In the genomic region with DNA sequence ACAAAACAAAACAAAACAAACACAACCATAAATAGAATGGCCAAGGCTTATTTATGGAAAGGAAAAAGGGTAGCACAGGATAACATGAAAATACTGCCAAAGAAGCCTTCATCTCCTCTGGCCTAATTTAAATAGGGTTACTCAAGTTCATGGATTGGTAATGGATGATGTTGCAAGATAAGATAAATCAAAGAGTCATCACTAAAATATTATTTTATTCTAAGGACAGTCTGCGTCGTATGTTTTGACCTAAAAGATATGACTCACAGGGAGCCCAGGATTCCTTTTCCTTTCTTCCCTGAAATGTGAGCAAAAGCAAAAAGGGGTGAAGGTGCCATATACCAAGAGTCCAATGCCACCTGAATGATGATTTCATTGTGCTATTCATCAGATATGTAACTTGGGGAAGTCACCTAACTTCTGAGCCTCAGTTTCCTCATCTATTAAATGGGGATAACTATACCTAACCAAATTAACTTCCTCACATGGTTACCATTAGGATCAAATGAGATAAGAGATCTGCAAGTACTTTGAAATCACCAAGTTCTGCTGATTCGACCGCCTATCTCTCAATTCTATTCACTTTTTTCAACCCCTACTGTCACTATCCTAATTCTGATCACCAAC, we compare ENCODE assay signal across 13 cellular contexts.
DNase-seq lines count a peak whose midpoint lies in the region; ATAC-seq, FAIRE-seq and TF ChIP-seq lines count a peak whose summit lies in the region.
"Had no signal": no experiment of that assay in that cellular context is flagged by ENCODE, and none has a peak within 500 bp of the region (broad histone marks: within the 10 kb centered on the region; RNA-seq: fewer than 3 reads in every experiment).

No MANE protein-coding gene starts in this region.

- H3K79me2 ChIP-seq in GM23338 (replicated peaks; ENCODE audit: insufficient read depth), result no peaks in the 10 kb centered on the region
- no peaks in the 10 kb centered on the region for H3K79me2 ChIP-seq in keratinocyte (ENCODE audit: control insufficient read depth, insufficient read depth, low read length)

- no peak for ATAC-seq in GM23338
- ATAC-seq in thoracic aorta (ENCODE audit: insufficient number of reproducible peaks, low FRiP score, low read depth), result peak; percentile 55
- ATAC-seq in CD4-positive, alpha-beta T cell (ENCODE audit: poor library complexity), result no peak
- ATAC-seq: left ventricle myocardium superior had no signal

- H3K27me3 Mint-ChIP-seq in GM23338 (ENCODE audit: insufficient read depth, low read depth, poor library complexity) (no peaks in the 10 kb centered on the region), progenitor cell of endocrine pancreas (peaks cover 8% of the 10 kb centered on the region)
- no peaks in the 10 kb centered on the region for H3K27me3 Mint-ChIP-seq in CD4-positive, alpha-beta T cell

- FAIRE-seq in keratinocyte (lab: Jason Lieb, UNC), result no peak

- no peaks in the 10 kb centered on the region for H4K20me1 ChIP-seq in GM23338 (replicated peaks; ENCODE audit: insufficient read depth)
- H4K20me1 ChIP-seq in keratinocyte (ENCODE audit: control insufficient read depth, extremely low read depth, insufficient read depth, low read length), result no peaks in the 10 kb centered on the region

- POLR2A ChIA-PET in CD4-positive, alpha-beta T cell (lab: Charles Lee), result no interaction called here

- H3K9me2 ChIP-seq in GM23338 (ENCODE audit: insufficient read depth), result no peaks in the 10 kb centered on the region

- H3K27ac Mint-ChIP-seq in GM23338, result peak overlapping the region; percentile 68
- no peak overlapping the region for H3K27ac Mint-ChIP-seq in progenitor cell of endocrine pancreas
- H3K27ac Mint-ChIP-seq in CD4-positive, alpha-beta T cell, result no peak overlapping the region
- H3K27ac Mint-ChIP-seq: activated T-helper 1 cell treated with anti-CD3 and anti-CD28 coated beads, Interleukin-12 subunit alpha, Interleukin-12 subunit beta, Interleukin-2, Interleukin-4 antibody, amounts not matched to agents 30 ng/mL and 10 ng/mL and 1 ng/mL, durations not matched to agents 14 hours and 24 hours and 36 hours had no signal

- H3F3A ChIP-seq in GM23338 (replicated peaks; ENCODE audit: low read depth), result no peaks in the 10 kb centered on the region

- H3K4me3 Mint-ChIP-seq in GM23338, result no peak overlapping the region
- H3K4me3 Mint-ChIP-seq in progenitor cell of endocrine pancreas (ENCODE audit: low read depth), result no peak overlapping the region
- H3K4me3 Mint-ChIP-seq in CD4-positive, alpha-beta T cell, result no peak overlapping the region
- H3K4me3 Mint-ChIP-seq: activated T-helper 1 cell treated with anti-CD3 and anti-CD28 coated beads, Interleukin-12 subunit alpha, Interleukin-12 subunit beta, Interleukin-2, Interleukin-4 antibody, amounts not matched to agents 30 ng/mL and 10 ng/mL and 1 ng/mL, durations not matched to agents 14 hours and 24 hours and 36 hours had no signal

- TF ChIP-seq CTCF in GM23338 (conservative IDR thresholded peaks at IDR 0.05; ENCODE audit: low read depth in 2 of 2), result no peak
- TF ChIP-seq CTCF in keratinocyte (optimal IDR thresholded peaks at IDR 0.05 in 1 of 3, IDR thresholded peaks at IDR 0.05 in 1 of 3, conservative IDR thresholded peaks at IDR 0.05 in 1 of 3; ENCODE audit: extremely low read depth in 1 of 3, insufficient read depth in 2 of 3, low read length in 3 of 3), result no peak
- TF ChIP-seq CTCF in thoracic aorta (IDR thresholded peaks at IDR 0.05), result no peak
- TF ChIP-seq CTCF in progenitor cell of endocrine pancreas (IDR thresholded peaks at IDR 0.05; ENCODE audit: unreplicated experiment), result no peak
- TF ChIP-seq CTCF in CD4-positive, alpha-beta T cell (IDR thresholded peaks at IDR 0.05), result no peak

- DNase-seq in GM23338 (ENCODE audit: low spot score) (no peak), amniotic epithelial cell (ENCODE audit: low read depth) (peak; percentile 91), keratinocyte (ENCODE audit: low read depth, low spot score) (no peak), thoracic aorta (ENCODE audit: low spot score) (no peak), progenitor cell of endocrine pancreas (ENCODE audit: low spot score, unreplicated experiment) (no peak), cerebellar cortex (ENCODE audit: low spot score) (no peak)
- no peak for DNase-seq in stimulated activated CD4-positive, alpha-beta T cell treated with anti-CD3 and anti-CD28 coated beads, Interleukin-4, amount 100 ng/mL, for 4 hours
- no peak for DNase-seq in CD4-positive, alpha-beta T cell
- DNase-seq: DMS79, KG1, left ventricle myocardium superior, NCI-H2171 treated with DMSO at 0.1 percent for 48 hours had no signal

- H3K9me3 ChIP-seq in keratinocyte (ENCODE audit: control insufficient read depth, low read depth, low read length) (no peaks in the 10 kb centered on the region), thoracic aorta (no peaks in the 10 kb centered on the region)
- H3K9me3 ChIP-seq in CD4-positive, alpha-beta T cell (ENCODE audit: control insufficient read depth, low read length), result no peaks in the 10 kb centered on the region

- peaks cover 2% of the 10 kb centered on the region for H3K9me1 ChIP-seq in keratinocyte (ENCODE audit: control insufficient read depth, extremely low read depth, insufficient read depth, low read length)

- H3K36me3 Mint-ChIP-seq in GM23338 (ENCODE audit: low read depth) (no peaks in the 10 kb centered on the region), progenitor cell of endocrine pancreas (ENCODE audit: insufficient read depth) (no peaks in the 10 kb centered on the region)
- H3K36me3 Mint-ChIP-seq in CD4-positive, alpha-beta T cell (ENCODE audit: low read depth), result peaks cover 44% of the 10 kb centered on the region

- intact Hi-C loops in CD4-positive, alpha-beta T cell (cut with DNase I, micrococcal nuclease), result no loop called here

- H2AFZ ChIP-seq in GM23338 (no peak overlapping the region), keratinocyte (ENCODE audit: control insufficient read depth, low read length) (no peak overlapping the region)

- no peaks in the 10 kb centered on the region for H3K27me3 ChIP-seq in GM23338 (ENCODE audit: insufficient read depth)
- H3K27me3 ChIP-seq in keratinocyte (ENCODE audit: control insufficient read depth, extremely low read depth, insufficient read depth, low read length), result no peaks in the 10 kb centered on the region
- no peaks in the 10 kb centered on the region for H3K27me3 ChIP-seq in thoracic aorta (replicated peaks; ENCODE audit: insufficient read depth)
- H3K27me3 ChIP-seq in CD4-positive, alpha-beta T cell (ENCODE audit: control insufficient read depth, insufficient read depth, low read length), result no peaks in the 10 kb centered on the region

- H3K4me1 ChIP-seq in GM23338 (ENCODE audit: insufficient read depth) (no peaks in the 10 kb centered on the region), keratinocyte (ENCODE audit: control insufficient read depth, extremely low read depth, insufficient read depth, low read length) (peaks cover 45% of the 10 kb centered on the region), thoracic aorta (ENCODE audit: control insufficient read depth in 1 of 2, low read depth in 2 of 2) (peaks cover 65 to 93% of the 10 kb centered on the region in 2 donors)

- H3K27ac ChIP-seq in GM23338 (ENCODE audit: low read depth) (no peak overlapping the region), keratinocyte (ENCODE audit: control insufficient read depth, insufficient read depth, low read length) (peak overlapping the region; percentile 42), thoracic aorta (peak overlapping the region; percentile 2 to 17)
- no peak overlapping the region for H3K27ac ChIP-seq in CD4-positive, alpha-beta T cell (ENCODE audit: low read depth, low read length)

- H3K9me3 Mint-ChIP-seq in GM23338 (no peaks in the 10 kb centered on the region), progenitor cell of endocrine pancreas (ENCODE audit: low read depth) (no peaks in the 10 kb centered on the region)
- no peaks in the 10 kb centered on the region for H3K9me3 Mint-ChIP-seq in CD4-positive, alpha-beta T cell
- H3K9me3 Mint-ChIP-seq: activated T-helper 1 cell treated with anti-CD3 and anti-CD28 coated beads, Interleukin-12 subunit alpha, Interleukin-12 subunit beta, Interleukin-2, Interleukin-4 antibody, amounts not matched to agents 30 ng/mL and 10 ng/mL and 1 ng/mL, durations not matched to agents 14 hours and 24 hours and 36 hours had no signal

- H3K36me3 ChIP-seq in GM23338 (ENCODE audit: insufficient read depth) (no peaks in the 10 kb centered on the region), keratinocyte (ENCODE audit: control insufficient read depth in 2 of 2, extremely low read depth in 1 of 2, insufficient read depth in 2 of 2, low read length in 2 of 2) (no peaks in the 10 kb centered on the region), thoracic aorta (no peaks in the 10 kb centered on the region)

- CTCF ChIA-PET in CD4-positive, alpha-beta T cell (lab: Charles Lee), result no interaction called here

- H3K4me2 ChIP-seq in GM23338, result no peak overlapping the region
- peak overlapping the region; percentile 4 for H3K4me2 ChIP-seq in keratinocyte (ENCODE audit: control insufficient read depth, extremely low read depth, insufficient read depth, low read depth, low read length)

- dilution Hi-C loops in keratinocyte (cut with MboI; ENCODE audit: extremely low pct_ligation_motif_present, low sequenced_read_pairs), result no loop called here

- peaks cover 20% of the 10 kb centered on the region for H3K4me1 Mint-ChIP-seq in GM23338
- peaks cover 27% of the 10 kb centered on the region for H3K4me1 Mint-ChIP-seq in progenitor cell of endocrine pancreas (ENCODE audit: low read depth)
- peaks cover 11% of the 10 kb centered on the region for H3K4me1 Mint-ChIP-seq in CD4-positive, alpha-beta T cell (ENCODE audit: low read depth)

- H3K4me3 ChIP-seq in GM23338 (no peak overlapping the region), keratinocyte (ENCODE audit: control insufficient read depth in 2 of 3, extremely low read depth in 1 of 3, insufficient read depth in 2 of 3, low read depth in 1 of 3, low read length in 3 of 3) (no peak overlapping the region), thoracic aorta (no peak overlapping the region)

- no peak overlapping the region for H3K9ac ChIP-seq in keratinocyte (ENCODE audit: control insufficient read depth, extremely low read depth, insufficient read depth, low read length)

TF ChIP-seq in GM23338, 12 proteins besides CTCF, POLR2A, EP300 and RAD21 (continues in another document):
- TF ChIP-seq EZH2phosphoT487 (IDR thresholded peaks at IDR 0.05; ENCODE audit: unreplicated experiment), result no peak
- no peak for TF ChIP-seq ZNF331 (CRISPR knock-in tag; IDR thresholded peaks at IDR 0.05; ENCODE audit: low read depth)
- no peak for TF ChIP-seq STAT1 (IDR thresholded peaks at IDR 0.05; ENCODE audit: unreplicated experiment)
- no peak for TF ChIP-seq NANOG (IDR thresholded peaks at IDR 0.05; ENCODE audit: borderline replicate concordance)

Comparison
In these comparisons a context has a peak if more than half of its experiments do, and no peak if none do; other contexts are left out.
1. H3K27ac ChIP-seq: peak in keratinocyte (single experiment) and thoracic aorta (2 of 2); none in GM23338 (single experiment) and CD4-positive, alpha-beta T cell (single experiment).